Comparison of ENCODE assay signal across 30 cellular contexts in genomic region chr5:119010206-119010605, GRCh38.
"Had no signal": no experiment of that assay in that cellular context is flagged by ENCODE, and none has a peak within 500 bp of the region (broad histone marks: within the 10 kb centered on the region; RNA-seq: fewer than 3 reads in every experiment).

No MANE protein-coding gene starts in this region.

- H3K27ac ChIP-seq: neural progenitor cell, ovary, parathyroid adenoma, psoas muscle, skin epidermis, spleen, suprapubic skin, testis, tibial artery, transverse colon, upper lobe of left lung, vagina had no signal

- H3K36me3 ChIP-seq: neural progenitor cell, ovary, spleen, suprapubic skin, tibial artery, transverse colon, upper lobe of left lung, vagina had no signal

- H3K79me2 ChIP-seq: parathyroid adenoma had no signal

- DNase-seq: naive thymus-derived CD4-positive, alpha-beta T cell; natural killer cell; occipital lobe; ovary; posterior cingulate gyrus; psoas muscle; right cardiac atrium; spleen; stimulated activated CD4-positive, alpha-beta T cell treated with anti-CD3 and anti-CD28 coated beads, Interleukin-12 subunit alpha, Interleukin-12 subunit beta, amount 100 ng/mL, for 4 hours; stimulated activated CD4-positive, alpha-beta T cell treated with anti-CD3 and anti-CD28 coated beads, Interleukin-1b, Interleukin-23, amount 100 ng/mL, for 48 hours; stimulated activated CD4-positive, alpha-beta T cell treated with anti-CD3 and anti-CD28 coated beads, Interleukin-4, amount 100 ng/mL, for 1 hour; stimulated activated CD4-positive, alpha-beta T cell treated with anti-CD3 and anti-CD28 coated beads, Interleukin-4, amount 100 ng/mL, for 4 hours; stimulated activated CD8-positive, alpha-beta memory T cell treated with anti-CD3 and anti-CD28 coated beads, Interleukin-4, amount 100 ng/mL, for 48 hours; stimulated activated naive CD4-positive, alpha-beta T cell; stimulated activated naive CD8-positive, alpha-beta T cell treated with anti-CD3 and anti-CD28 coated beads, Interleukin-15, amount 100 ng/mL, for 72 hours; stimulated activated naive CD8-positive, alpha-beta T cell treated with anti-CD3 and anti-CD28 coated beads, Interleukin-15, Interleukin-2, amounts not matched to agents 100 U/mL and 50 U/mL, for 24 hours; substantia nigra; testis; tibial artery; transverse colon had no signal

- ATAC-seq: naive thymus-derived CD4-positive, alpha-beta T cell; natural killer cell; psoas muscle; right cardiac atrium; sciatic nerve; stimulated activated memory B cell treated with anti-CD40 and anti-IgM and Interleukin-4, amounts not matched to agents 10 μg/mL and 1 μg/mL and 100 μg/mL, for 72 hours; stimulated activated naive CD8-positive, alpha-beta T cell treated with anti-CD3 and anti-CD28 coated beads, Interleukin-15, amount 100 ng/mL, for 72 hours; stimulated activated naive CD8-positive, alpha-beta T cell treated with anti-CD3 and anti-CD28 coated beads, Interleukin-15, Interleukin-2, amounts not matched to agents 100 U/mL and 50 U/mL, for 24 hours had no signal

- H3K4me1 ChIP-seq: neural progenitor cell, parathyroid adenoma, psoas muscle, suprapubic skin, testis, tibial artery, transverse colon, upper lobe of left lung, vagina had no signal

- H3K9ac ChIP-seq: neural progenitor cell, parathyroid adenoma had no signal

- H3K27me3 ChIP-seq: neural progenitor cell, ovary, spleen, suprapubic skin, testis, tibial artery, transverse colon, upper lobe of left lung, vagina had no signal

- H2AFZ ChIP-seq: neural progenitor cell, parathyroid adenoma had no signal

- H3K4me2 ChIP-seq: neural progenitor cell, smooth muscle cell had no signal

- H3K4me3 ChIP-seq: neural progenitor cell, ovary, psoas muscle, skin epidermis, smooth muscle cell, spleen, suprapubic skin, testis, tibial artery, transverse colon, upper lobe of left lung, vagina had no signal

- H3K9me3 ChIP-seq: ovary, psoas muscle, spleen, suprapubic skin, testis, tibial artery, transverse colon, upper lobe of left lung, vagina had no signal

- FAIRE-seq: urothelium cell line had no signal
